28 cellular contexts compared by ENCODE assay signal in the genomic region with DNA sequence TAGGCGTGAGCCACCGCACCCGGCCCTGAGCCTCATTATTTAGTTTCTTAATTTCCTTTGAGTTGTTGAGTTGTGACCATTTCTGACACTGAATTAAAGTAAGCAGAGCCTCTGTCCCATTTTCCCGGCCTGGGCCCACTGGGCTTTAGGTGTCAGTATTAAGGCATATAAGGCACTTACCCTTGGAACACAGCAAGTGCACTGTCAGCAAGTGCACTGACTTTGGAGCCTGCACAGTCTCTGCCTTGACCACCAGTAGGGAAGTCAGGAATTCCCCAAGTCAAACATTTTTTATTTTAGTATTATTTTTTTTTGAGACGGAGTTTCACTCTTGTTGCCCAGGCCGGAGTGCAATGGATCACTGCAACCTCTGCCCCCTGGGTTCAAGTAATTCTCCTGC.
"Had no signal": no experiment of that assay in that cellular context is flagged by ENCODE, and none has a peak within 500 bp of the region (broad histone marks: within the 10 kb centered on the region; RNA-seq: fewer than 3 reads in every experiment).

No MANE protein-coding gene starts in this region.

- H3K27me3 ChIP-seq: ascending aorta, breast epithelium, cardiac muscle cell, colonic mucosa, dorsolateral prefrontal cortex had no signal

- H3K27me3 Mint-ChIP-seq: activated CD4-positive, alpha-beta memory T cell treated with anti-CD3 and anti-CD28 coated beads, Interleukin-2, amount 10 ng/mL, durations not matched to agents 7 days and 5 days; activated CD4-positive, alpha-beta T cell treated with anti-CD3 and anti-CD28 coated beads, Interleukin-2, amount 10 ng/mL, durations not matched to agents 7 days and 5 days; activated naive CD4-positive, alpha-beta T cell treated with anti-CD3 and anti-CD28 coated beads, Interleukin-2, amount 10 ng/mL, durations not matched to agents 7 days and 5 days; activated naive CD8-positive, alpha-beta T cell treated with anti-CD3 and anti-CD28 coated beads, Interleukin-2, amount 10 ng/mL, durations not matched to agents 7 days and 5 days; activated T-cell treated with anti-CD3 and anti-CD28 coated beads, Interleukin-2, amount 50 U/mL, for 24 hours; brain had no signal

- H3K36me3 ChIP-seq: breast epithelium, colonic mucosa had no signal

- ATAC-seq: activated naive CD4-positive, alpha-beta T cell treated with anti-CD3 and anti-CD28 coated beads, Interleukin-2, amount 50 U/mL, for 72 hours; activated T-cell treated with anti-CD3 and anti-CD28 coated beads, Interleukin-2, amount 50 U/mL, for 72 hours; esophagus mucosa; WTC11 had no signal

- H3K27ac ChIP-seq: ascending aorta, breast epithelium, cardiac muscle cell, colonic mucosa had no signal

- H3K4me1 ChIP-seq: ascending aorta, breast epithelium had no signal

- H3K4me3 ChIP-seq: ascending aorta, breast epithelium, cardiac muscle cell, colonic mucosa, dorsolateral prefrontal cortex had no signal

- H3K27ac Mint-ChIP-seq: activated CD4-positive, alpha-beta memory T cell treated with anti-CD3 and anti-CD28 coated beads, Interleukin-2, amount 10 ng/mL, durations not matched to agents 7 days and 5 days; activated CD4-positive, alpha-beta T cell treated with anti-CD3 and anti-CD28 coated beads, Interleukin-2, amount 10 ng/mL, durations not matched to agents 7 days and 5 days; activated naive CD4-positive, alpha-beta T cell treated with anti-CD3 and anti-CD28 coated beads, Interleukin-2, amount 10 ng/mL, durations not matched to agents 7 days and 5 days; activated naive CD8-positive, alpha-beta T cell treated with anti-CD3 and anti-CD28 coated beads, Interleukin-2, amount 10 ng/mL, durations not matched to agents 7 days and 5 days; activated T-cell treated with anti-CD3 and anti-CD28 coated beads, Interleukin-2, amount 50 U/mL, for 24 hours; activated T-cell treated with anti-CD3 and anti-CD28 coated beads, Interleukin-2, amount 50 U/mL, for 72 hours; endodermal cell; WTC11 had no signal

- DNase-seq: activated CD4-positive, alpha-beta memory T cell treated with anti-CD3 and anti-CD28 coated beads, Interleukin-2, amount 10 ng/mL, durations not matched to agents 7 days and 5 days; activated CD4-positive, alpha-beta T cell treated with anti-CD3 and anti-CD28 coated beads for 1 hour; activated CD4-positive, alpha-beta T cell treated with anti-CD3 and anti-CD28 coated beads for 4 hours; activated CD4-positive, alpha-beta T cell treated with anti-CD3 and anti-CD28 coated beads, Interleukin-2, amount 10 ng/mL, durations not matched to agents 7 days and 5 days; activated CD4-positive, alpha-beta T cell treated with anti-CD3 and anti-CD28 coated beads, Interleukin-2, amount 50 U/mL, for 4 hours; activated CD8-positive, alpha-beta memory T cell treated with anti-CD3 and anti-CD28 coated beads, Interleukin-2, amount 50 U/mL, for 48 hours; activated gamma-delta T cell; activated naive CD4-positive, alpha-beta T cell; activated naive CD4-positive, alpha-beta T cell treated with anti-CD3 and anti-CD28 coated beads, Interleukin-2, amount 10 ng/mL, durations not matched to agents 7 days and 5 days; activated naive CD8-positive, alpha-beta T cell treated with anti-CD3 and anti-CD28 coated beads, Interleukin-2, amount 10 ng/mL, durations not matched to agents 7 days and 5 days; activated T-cell treated with anti-CD3 and anti-CD28 coated beads for 4 hours; activated T-cell treated with anti-CD3 and anti-CD28 coated beads, Interleukin-2, amount 50 U/mL, for 24 hours; activated T-cell treated with anti-CD3 and anti-CD28 coated beads, Interleukin-2, amount 50 U/mL, for 72 hours; central memory CD4-positive, alpha-beta T cell; cerebellar nuclear complex; colonic mucosa; dorsolateral prefrontal cortex; effector memory CD4-positive, alpha-beta T cell; endodermal cell; foreskin fibroblast; T-helper 2 cell had no signal

- H3K4me3 Mint-ChIP-seq: activated CD4-positive, alpha-beta memory T cell treated with anti-CD3 and anti-CD28 coated beads, Interleukin-2, amount 10 ng/mL, durations not matched to agents 7 days and 5 days; activated CD4-positive, alpha-beta T cell treated with anti-CD3 and anti-CD28 coated beads, Interleukin-2, amount 10 ng/mL, durations not matched to agents 7 days and 5 days; activated naive CD4-positive, alpha-beta T cell treated with anti-CD3 and anti-CD28 coated beads, Interleukin-2, amount 10 ng/mL, durations not matched to agents 7 days and 5 days; activated naive CD8-positive, alpha-beta T cell treated with anti-CD3 and anti-CD28 coated beads, Interleukin-2, amount 10 ng/mL, durations not matched to agents 7 days and 5 days; activated T-cell treated with anti-CD3 and anti-CD28 coated beads, Interleukin-2, amount 50 U/mL, for 24 hours; activated T-cell treated with anti-CD3 and anti-CD28 coated beads, Interleukin-2, amount 50 U/mL, for 72 hours; brain; endodermal cell; WTC11 had no signal

- H3K9me3 ChIP-seq: ascending aorta, breast epithelium, colonic mucosa had no signal

- H3K4me1 Mint-ChIP-seq: endodermal cell had no signal

- H3K9me3 Mint-ChIP-seq: activated CD4-positive, alpha-beta memory T cell treated with anti-CD3 and anti-CD28 coated beads, Interleukin-2, amount 10 ng/mL, durations not matched to agents 7 days and 5 days; activated CD4-positive, alpha-beta T cell treated with anti-CD3 and anti-CD28 coated beads, Interleukin-2, amount 10 ng/mL, durations not matched to agents 7 days and 5 days; activated naive CD4-positive, alpha-beta T cell treated with anti-CD3 and anti-CD28 coated beads, Interleukin-2, amount 10 ng/mL, durations not matched to agents 7 days and 5 days; activated naive CD4-positive, alpha-beta T cell treated with anti-CD3 and anti-CD28 coated beads, Interleukin-2, amount 50 U/mL, for 72 hours; activated naive CD8-positive, alpha-beta T cell treated with anti-CD3 and anti-CD28 coated beads, Interleukin-2, amount 10 ng/mL, durations not matched to agents 7 days and 5 days; activated T-cell treated with anti-CD3 and anti-CD28 coated beads, Interleukin-2, amount 50 U/mL, for 24 hours; activated T-cell treated with anti-CD3 and anti-CD28 coated beads, Interleukin-2, amount 50 U/mL, for 72 hours; brain; endodermal cell; WTC11 had no signal
